In genomic region chr7:110898516-110898915, GRCh38 we compare ENCODE assay signal across 21 cellular contexts.
DNase-seq lines count a peak whose midpoint lies in the region; ATAC-seq, FAIRE-seq and TF ChIP-seq lines count a peak whose summit lies in the region.
"Had no signal": no experiment of that assay in that cellular context is flagged by ENCODE, and none has a peak within 500 bp of the region (broad histone marks: within the 10 kb centered on the region; RNA-seq: fewer than 3 reads in every experiment).

No MANE protein-coding gene starts in this region.

- H3K4ac ChIP-seq in IMR-90 (ENCODE audit: low read depth, low read length): no peak overlapping the region

- no peak for TF ChIP-seq RAD21 in IMR-90 (IDR thresholded peaks at IDR 0.05; ENCODE audit: low read length)

- H3K79me1 ChIP-seq in IMR-90 (ENCODE audit: low read depth in 1 of 2, low read length in 2 of 2): no peaks in the 10 kb centered on the region

- no peak overlapping the region for H2BK15ac ChIP-seq in IMR-90 (ENCODE audit: low read depth, low read length)

- no peak overlapping the region for H2AK9ac ChIP-seq in IMR-90 (replicated peaks; ENCODE audit: low read depth, low read length, poor library complexity)

- no peak overlapping the region for H2AK5ac ChIP-seq in IMR-90 (ENCODE audit: low read depth, low read length)

- no peak overlapping the region for H3K18ac ChIP-seq in IMR-90 (ENCODE audit: low read depth, low read length)

- no peak for ATAC-seq in IMR-90 (ENCODE audit: low read depth)
- no peak for ATAC-seq in activated CD8-positive, alpha-beta T cell treated with anti-CD3 and anti-CD28 coated beads for 36 hours
- ATAC-seq: CD8-positive, alpha-beta T cell had no signal

- no peaks in the 10 kb centered on the region for H4K20me1 ChIP-seq in IMR-90 (ENCODE audit: insufficient read depth, low read length)
- H4K20me1 ChIP-seq: BLaER1 had no signal

- CTCF ChIA-PET in IMR-90 (lab: Yijun Ruan, JAX): interaction anchor here (0.6 kb wide), 1 partner anchor 817 kb away, joined by 3 read pairs; no protein-coding TSS in a partner anchor
- CTCF ChIA-PET in activated CD8-positive, alpha-beta T cell treated with anti-CD3 and anti-CD28 coated beads for 36 hours (lab: Charles Lee): no interaction called here

- no peak overlapping the region for H3K4me3 ChIP-seq in IMR-90 (ENCODE audit: insufficient read depth, low read depth, low read length)
- H3K4me3 ChIP-seq in foreskin fibroblast (ENCODE audit: low read depth in 1 of 2, low read length in 2 of 2): no peak overlapping the region
- H3K4me3 ChIP-seq: BLaER1, HAP-1 had no signal

- no peaks in the 10 kb centered on the region for H3K4me1 ChIP-seq in IMR-90 (ENCODE audit: control insufficient read depth, insufficient read depth, low read length)
- H3K4me1 ChIP-seq: BLaER1, Caco-2 had no signal

- BruUV-seq in IMR-90 (replicated peaks; lab: Mats Ljungman, UMichigan): no TSS peak

- H3K27ac ChIP-seq in IMR-90 (ENCODE audit: insufficient read depth, low read length): no peak overlapping the region
- H3K27ac ChIP-seq: BLaER1, C4-2B had no signal

- in situ Hi-C loops in IMR-90 (cut with MboI; ENCODE audit: low sequenced_read_pairs): no loop called here

- H3K4me2 ChIP-seq in IMR-90 (ENCODE audit: low read depth, low read length): no peak overlapping the region
- H3K4me2 ChIP-seq: BLaER1 had no signal

- no peak overlapping the region for H3K56ac ChIP-seq in IMR-90 (ENCODE audit: extremely low read depth, insufficient read depth, low read length)

- dilution Hi-C loops in IMR-90 (cut with HindIII; ENCODE audit: low sequenced_read_pairs, unreplicated experiment): no loop called here

- no peak overlapping the region for H2BK5ac ChIP-seq in IMR-90 (ENCODE audit: low read depth, low read length, poor library complexity, severe bottlenecking)

- H2AFZ ChIP-seq in IMR-90 (replicated peaks; ENCODE audit: low read length, poor library complexity): no peak overlapping the region

- H3K36me3 Mint-ChIP-seq in neural crest cell (ENCODE audit: low read depth): peaks cover 2% of the 10 kb centered on the region
- peaks cover 7% of the 10 kb centered on the region for H3K36me3 Mint-ChIP-seq in activated CD8-positive, alpha-beta T cell treated with anti-CD3 and anti-CD28 coated beads for 36 hours (ENCODE audit: low read depth)

- no peaks in the 10 kb centered on the region for H3K9me1 ChIP-seq in IMR-90 (ENCODE audit: insufficient read depth, low read length)

- H3K27me3 ChIP-seq in IMR-90 (ENCODE audit: control insufficient read depth, insufficient read depth, low read length): no peaks in the 10 kb centered on the region
- H3K27me3 ChIP-seq: BLaER1 had no signal

- peak overlapping the region; percentile 12 for H3K27ac Mint-ChIP-seq in neural crest cell (ENCODE audit: unreplicated experiment)
- no peak overlapping the region for H3K27ac Mint-ChIP-seq in activated CD8-positive, alpha-beta T cell treated with anti-CD3 and anti-CD28 coated beads for 36 hours
- H3K27ac Mint-ChIP-seq: CD4-positive, CD25-positive, alpha-beta regulatory T cell; CD8-positive, alpha-beta T cell had no signal

- no peak overlapping the region for H4K91ac ChIP-seq in IMR-90 (ENCODE audit: insufficient read depth, low read depth, low read length)

- H3K36me3 ChIP-seq in IMR-90 (ENCODE audit: control insufficient read depth, insufficient read depth, low read length): no peaks in the 10 kb centered on the region
- H3K36me3 ChIP-seq: BLaER1, HAP-1 had no signal

- POLR2A ChIA-PET in IMR-90 (lab: Charles Lee; ENCODE audit: unreplicated experiment): interaction anchor here (0.6 kb wide), 1 partner anchor 14 kb away, joined by 4 read pairs; no protein-coding TSS in a partner anchor
- POLR2A ChIA-PET in activated CD8-positive, alpha-beta T cell treated with anti-CD3 and anti-CD28 coated beads for 36 hours (lab: Charles Lee): no interaction called here

- no peak for TF ChIP-seq POLR2A in IMR-90 (IDR thresholded peaks at IDR 0.05; ENCODE audit: low read depth, low read length)

- H3K9me3 ChIP-seq in IMR-90 (ENCODE audit: control insufficient read depth, insufficient read depth, low read length): no peaks in the 10 kb centered on the region
- H3K9me3 ChIP-seq: BLaER1, Caco-2, HAP-1 had no signal

- H3K27me3 Mint-ChIP-seq in neural crest cell (ENCODE audit: low read depth): no peaks in the 10 kb centered on the region
- H3K27me3 Mint-ChIP-seq in activated CD8-positive, alpha-beta T cell treated with anti-CD3 and anti-CD28 coated beads for 36 hours: no peaks in the 10 kb centered on the region

- no peaks in the 10 kb centered on the region for H3K4me1 Mint-ChIP-seq in neural crest cell
- H3K4me1 Mint-ChIP-seq in activated CD8-positive, alpha-beta T cell treated with anti-CD3 and anti-CD28 coated beads for 36 hours (ENCODE audit: low read depth): peaks cover 9% of the 10 kb centered on the region
- H3K4me1 Mint-ChIP-seq: CD4-positive, CD25-positive, alpha-beta regulatory T cell had no signal

- no peak overlapping the region for H4K8ac ChIP-seq in IMR-90 (ENCODE audit: low read depth in 2 of 2, low read length in 2 of 2)

- FAIRE-seq in GM19239 (lab: Jason Lieb, UNC): no peak
- FAIRE-seq: GM12891, GM18507, H54 had no signal

- DNase-seq in EL: peak; percentile 19
- DNase-seq in IMR-90: peak; percentile 8
- peak; percentile 12 to 51 for DNase-seq in foreskin fibroblast
- no peak for DNase-seq in neural crest cell (ENCODE audit: low read depth, low spot score)
- DNase-seq in NCI-H1092 (lab: John Stamatoyannopoulos, UW): no peak
- DNase-seq in activated CD8-positive, alpha-beta T cell treated with anti-CD3 and anti-CD28 coated beads for 36 hours: no peak
- no peak for DNase-seq in activated CD4-positive, alpha-beta T cell treated with anti-CD3 and anti-CD28 coated beads, Interleukin-2, amount 50 U/mL, for 1 hour
- DNase-seq in GM19239 (ENCODE audit: insufficient read length, low spot score): no peak
- DNase-seq: Caco-2; CD4-positive, CD25-positive, alpha-beta regulatory T cell; CD8-positive, alpha-beta T cell; DMS53; DMS79 treated with DMSO at 0.1 percent for 48 hours; GF-D8; GOT3 had no signal

- TF ChIP-seq CTCF in IMR-90 (conservative IDR thresholded peaks at IDR 0.05; ENCODE audit: low read depth, low read length) (no peak), foreskin fibroblast (IDR thresholded peaks at IDR 0.05; ENCODE audit: low read depth, low read length) (no peak), neural crest cell (conservative IDR thresholded peaks at IDR 0.05) (no peak)
- no peak for TF ChIP-seq CTCF in activated CD8-positive, alpha-beta T cell treated with anti-CD3 and anti-CD28 coated beads for 36 hours (IDR thresholded peaks at IDR 0.05)

- no peak overlapping the region for H4K5ac ChIP-seq in IMR-90 (ENCODE audit: low read depth, low read length)

- no peak overlapping the region for H2BK20ac ChIP-seq in IMR-90 (ENCODE audit: low read depth, low read length)

- no peak overlapping the region for H3K23ac ChIP-seq in IMR-90 (ENCODE audit: low read depth, low read length)

- intact Hi-C loops in IMR-90 (cut with micrococcal nuclease): no loop called here
- intact Hi-C loops in activated CD8-positive, alpha-beta T cell treated with anti-CD3 and anti-CD28 coated beads for 36 hours (cut with micrococcal nuclease): loop anchor here (10.0 kb wide), 1 partner anchor 186 kb away; no protein-coding TSS in a partner anchor

- H3K9ac ChIP-seq in IMR-90 (ENCODE audit: low read depth, low read length): no peak overlapping the region
- H3K9ac ChIP-seq: BLaER1 had no signal

- H2BK120ac ChIP-seq in IMR-90 (ENCODE audit: low read depth, low read length): no peak overlapping the region

- peaks cover 18% of the 10 kb centered on the region for H3K9me3 Mint-ChIP-seq in neural crest cell
- peaks cover 12% of the 10 kb centered on the region for H3K9me3 Mint-ChIP-seq in activated CD8-positive, alpha-beta T cell treated with anti-CD3 and anti-CD28 coated beads for 36 hours

- no peak overlapping the region for H3K4me3 Mint-ChIP-seq in neural crest cell
- H3K4me3 Mint-ChIP-seq in activated CD8-positive, alpha-beta T cell treated with anti-CD3 and anti-CD28 coated beads for 36 hours: no peak overlapping the region
- H3K4me3 Mint-ChIP-seq: CD4-positive, CD25-positive, alpha-beta regulatory T cell; CD8-positive, alpha-beta T cell had no signal

- H3K14ac ChIP-seq in IMR-90 (replicated peaks; ENCODE audit: low read depth, low read length): no peak overlapping the region

TF ChIP-seq in IMR-90, 13 proteins besides CTCF, POLR2A, EP300 and RAD21:
- TF ChIP-seq MXI1 (IDR thresholded peaks at IDR 0.05; ENCODE audit: borderline replicate concordance, low read depth, low read length): no peak
- no peak for TF ChIP-seq RCOR1 (IDR thresholded peaks at IDR 0.05; ENCODE audit: insufficient replicate concordance, low read length)
- TF ChIP-seq FOS (IDR thresholded peaks at IDR 0.05; ENCODE audit: low read depth, low read length): no peak
- TF ChIP-seq CEBPB (IDR thresholded peaks at IDR 0.05; ENCODE audit: low read depth, low read length): no peak
- TF ChIP-seq NFE2L2 (IDR thresholded peaks at IDR 0.05; ENCODE audit: low read depth, low read length): no peak
- TF ChIP-seq CHD1 (IDR thresholded peaks at IDR 0.05; ENCODE audit: low read depth, low read length): no peak
- no peak for TF ChIP-seq SMC3 (IDR thresholded peaks at IDR 0.05; ENCODE audit: low read depth, low read length)
- TF ChIP-seq MAFK (IDR thresholded peaks at IDR 0.05; ENCODE audit: low read depth, low read length): no peak
- no peak for TF ChIP-seq USF2 (IDR thresholded peaks at IDR 0.05; ENCODE audit: low read depth, low read length)
- no peak for TF ChIP-seq ELK1 (IDR thresholded peaks at IDR 0.05; ENCODE audit: borderline replicate concordance, low read depth, low read length)
- TF ChIP-seq MAZ (IDR thresholded peaks at IDR 0.05; ENCODE audit: borderline replicate concordance, low read depth, low read length): no peak

Comparison
In these comparisons a context has a peak if more than half of its experiments do, and no peak if none do; other contexts are left out.
1. DNase-seq: peak in EL (single experiment), IMR-90 (single experiment) and foreskin fibroblast (2 of 2); none in neural crest cell (single experiment), NCI-H1092 (single experiment), activated CD8-positive, alpha-beta T cell treated with anti-CD3 and anti-CD28 coated beads for 36 hours (single experiment), activated CD4-positive, alpha-beta T cell treated with anti-CD3 and anti-CD28 coated beads, Interleukin-2, amount 50 U/mL, for 1 hour (single experiment) and GM19239 (single experiment).